Comparison of ENCODE assay signal across 15 cellular contexts in the genomic region with DNA sequence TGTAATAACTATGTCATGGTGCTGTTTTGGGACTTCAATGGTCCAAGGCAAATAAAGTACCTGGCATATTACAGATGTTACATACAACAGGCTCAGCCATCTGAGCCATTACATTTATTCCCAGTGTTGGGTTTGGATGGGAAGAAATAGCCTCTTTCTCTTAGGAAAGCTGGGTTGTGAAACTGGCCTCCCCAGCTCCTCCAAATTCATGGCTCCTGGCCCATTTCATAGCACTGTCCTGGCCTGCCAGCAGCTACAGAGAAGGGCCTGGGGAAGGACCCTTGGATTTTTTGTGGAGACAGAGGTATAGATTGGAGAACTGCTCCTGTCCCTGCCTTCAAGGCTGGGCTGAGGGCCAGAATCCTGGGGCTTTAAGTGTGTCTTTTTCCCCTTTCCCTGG. TPM values are rescaled to one million over a fixed set of nuclear protein-coding genes. Genes with fewer than 3 reads are reported as not detected.
DNase-seq lines count a peak whose midpoint lies in the region; ATAC-seq and TF ChIP-seq lines count a peak whose summit lies in the region.
"Had no signal": no experiment of that assay in that cellular context is flagged by ENCODE, and none has a peak within 500 bp of the region (broad histone marks: within the 10 kb centered on the region; RNA-seq: fewer than 3 reads in every experiment).

No MANE protein-coding gene starts in this region.

- no peaks in the 10 kb centered on the region for H4K20me1 ChIP-seq in osteoblast (ENCODE audit: insufficient read depth, low read length)

- H3K36me3 ChIP-seq in osteoblast (ENCODE audit: insufficient read depth, low read length), result no peaks in the 10 kb centered on the region
- no peaks in the 10 kb centered on the region for H3K36me3 ChIP-seq in tibial artery
- H3K36me3 ChIP-seq: HAP-1 had no signal

- no peaks in the 10 kb centered on the region for H3K79me2 ChIP-seq in osteoblast (ENCODE audit: insufficient read depth, low read length)

- DNase-seq in Right ventricle myocardium inferior (ENCODE audit: missing footprints) (no peak), cardiac septum (ENCODE audit: low spot score) (no peak), right cardiac atrium (peak; percentile 62 to 80 (median 64)), osteoblast (ENCODE audit: insufficient read length, low spot score, missing footprints) (peak; percentile 27), tibial artery (peak; percentile 37 to 47)
- DNase-seq in stimulated activated CD4-positive, alpha-beta T cell treated with anti-CD3 and anti-CD28 coated beads, Interleukin-1b, Interleukin-23, amount 100 ng/mL, for 48 hours, result no peak
- DNase-seq: Caco-2; CD8-positive, alpha-beta T cell; DMS53; GF-D8 had no signal

- H3K4me1 ChIP-seq in right cardiac atrium (ENCODE audit: control insufficient read depth, insufficient read depth, low read length) (peaks cover 2% of the 10 kb centered on the region), osteoblast (ENCODE audit: insufficient read depth, low read length) (no peaks in the 10 kb centered on the region), tibial artery (no peaks in the 10 kb centered on the region)
- H3K4me1 ChIP-seq: Caco-2 had no signal

- peak; percentile 79 for ATAC-seq in Right ventricle myocardium inferior
- peak; percentile 77 to 78 for ATAC-seq in right cardiac atrium
- ATAC-seq in HG02840 (IDR thresholded peaks at IDR 0.05; ENCODE audit: low FRiP score, unreplicated experiment), result no peak
- no peak for ATAC-seq in GM18867 (IDR thresholded peaks at IDR 0.05; ENCODE audit: unreplicated experiment)
- ATAC-seq: CD8-positive, alpha-beta T cell had no signal

- no peaks in the 10 kb centered on the region for H3K9me3 ChIP-seq in right cardiac atrium (ENCODE audit: control insufficient read depth, low read length)
- no peaks in the 10 kb centered on the region for H3K9me3 ChIP-seq in osteoblast (ENCODE audit: low read depth, low read length)
- peaks cover 0 to 6% (median 0%) of the 10 kb centered on the region in 3 donors for H3K9me3 ChIP-seq in tibial artery
- H3K9me3 ChIP-seq: HAP-1 had no signal

- no peak overlapping the region for H3K4me2 ChIP-seq in osteoblast (ENCODE audit: insufficient read depth, low read length)

- H3K4me3 ChIP-seq in right cardiac atrium (ENCODE audit: low read length), result no peak overlapping the region
- no peak overlapping the region for H3K4me3 ChIP-seq in osteoblast (ENCODE audit: insufficient read depth, low read length)
- no peak overlapping the region for H3K4me3 ChIP-seq in tibial artery
- H3K4me3 ChIP-seq: HAP-1 had no signal

- no peak for TF ChIP-seq CTCF in osteoblast (IDR thresholded peaks at IDR 0.05; ENCODE audit: extremely low read depth, low read depth, low read length)
- no peak for TF ChIP-seq CTCF in tibial artery (IDR thresholded peaks at IDR 0.05)

- H3K27me3 ChIP-seq in right cardiac atrium (ENCODE audit: control insufficient read depth, insufficient read depth), result no peaks in the 10 kb centered on the region
- peaks cover 9% of the 10 kb centered on the region for H3K27me3 ChIP-seq in osteoblast (ENCODE audit: insufficient read depth, low read length)
- H3K27me3 ChIP-seq in tibial artery, result peaks cover 0 to under 1% of the 10 kb centered on the region in 2 donors

- H2AFZ ChIP-seq in osteoblast (ENCODE audit: low read length), result no peak overlapping the region

- H3K27ac ChIP-seq in right cardiac atrium (ENCODE audit: low read length) (peak overlapping the region; percentile 16), osteoblast (ENCODE audit: low read depth, low read length) (no peak overlapping the region), tibial artery (no peak overlapping the region)
- H3K27ac ChIP-seq: 22Rv1 had no signal

- intact Hi-C loops in Right ventricle myocardium inferior (cut with DNase I), result no loop called here
- intact Hi-C loops in cardiac septum (cut with DNase I), result no loop called here
- intact Hi-C loops in right cardiac atrium (cut with DNase I), result no loop called here
- intact Hi-C loops in tibial artery (cut with DNase I; ENCODE audit: low total_unique reads), result no loop called here

RNA-seq across cellular contexts. Expression of gene PKNOX2, which starts 18.0 kb away (rescaled TPM):
- total RNA-seq in Right ventricle myocardium inferior (9.1 TPM), cardiac septum (7.1 TPM), right cardiac atrium (10 to 100 TPM; 12.5 to 20.2 (median 18.8) TPM), osteoblast (under 0.01 and 1.2 TPM in 2 replicates)
- polyA plus RNA-seq in right cardiac atrium, result 8.1 TPM
- total RNA-seq: Caco-2; CD8-positive, alpha-beta T cell had no signal
- polyA plus RNA-seq: CD14-positive monocyte had no signal

Comparison
In these comparisons a context has a peak if more than half of its experiments do, and no peak if none do; other contexts are left out.
1. DNase-seq: peak in right cardiac atrium (3 of 3), osteoblast (single experiment) and tibial artery (2 of 2); none in Right ventricle myocardium inferior (single experiment), cardiac septum (single experiment) and stimulated activated CD4-positive, alpha-beta T cell treated with anti-CD3 and anti-CD28 coated beads, Interleukin-1b, Interleukin-23, amount 100 ng/mL, for 48 hours (single experiment).
2. ATAC-seq: peak in Right ventricle myocardium inferior (single experiment) and right cardiac atrium (2 of 2); none in HG02840 (single experiment) and GM18867 (single experiment).